In the genomic region with DNA sequence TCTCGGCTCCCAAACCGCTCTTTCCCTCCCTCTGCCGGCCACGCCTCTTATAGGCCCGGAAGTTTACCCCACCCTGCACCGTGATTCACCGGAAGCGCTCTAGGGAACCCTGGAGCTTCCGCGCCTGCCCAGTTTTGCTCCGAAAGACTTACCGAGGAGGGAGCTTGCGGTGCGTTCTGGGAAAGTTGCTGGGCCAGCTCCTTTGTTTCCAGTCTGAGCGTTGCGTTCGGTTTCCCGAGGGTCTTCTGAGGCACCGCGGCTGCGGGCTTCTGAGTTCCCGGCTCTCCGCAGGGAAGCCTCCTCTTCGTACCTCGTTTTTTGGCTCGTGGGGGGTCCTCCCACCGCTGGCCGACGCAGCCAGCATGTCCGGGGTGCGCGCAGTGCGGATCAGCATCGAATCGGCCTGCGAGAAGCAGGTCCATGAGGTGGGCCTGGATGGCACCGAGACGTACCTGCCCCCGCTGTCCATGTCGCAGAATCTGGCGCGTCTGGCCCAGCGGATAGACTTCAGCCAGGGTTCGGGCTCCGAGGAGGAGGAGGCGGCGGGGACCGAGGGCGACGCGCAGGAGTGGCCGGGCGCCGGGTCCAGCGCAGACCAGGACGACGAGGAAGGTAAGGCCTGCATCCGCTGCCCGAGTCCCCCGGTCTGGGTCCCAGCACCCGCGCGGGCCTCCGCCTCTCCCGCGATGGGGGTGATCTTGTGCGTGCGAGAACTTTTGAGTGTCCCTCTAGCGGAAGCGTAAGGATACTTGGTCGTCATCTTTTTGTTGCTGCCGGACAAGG, we compare ENCODE assay signal across 8 cellular contexts. TPM values are rescaled to one million over a fixed set of nuclear protein-coding genes. Genes with fewer than 3 reads are reported as not detected.
DNase-seq lines count a peak whose midpoint lies in the region; ATAC-seq and TF ChIP-seq lines count a peak whose summit lies in the region.

MED17 (plus strand) TSS at position 131 of the 783 bp plus-strand sequence; CDS start at position 363, 232 bp downstream.

- peak; percentile 41 to 57 (median 53) for TF ChIP-seq CTCF in uterus (IDR thresholded peaks at IDR 0.05)

- H3K27me3 ChIP-seq in right cardiac atrium (ENCODE audit: control insufficient read depth, insufficient read depth) (no peaks in the 10 kb centered on the region), uterus (no peaks in the 10 kb centered on the region)

- ATAC-seq in GM18499 (IDR thresholded peaks at IDR 0.05; ENCODE audit: insufficient read depth, unreplicated experiment): peak; percentile 86
- ATAC-seq in HG02943 (IDR thresholded peaks at IDR 0.05; ENCODE audit: low read depth, unreplicated experiment): peak; percentile 98
- peak; percentile 100 for ATAC-seq in right cardiac atrium

- H3K4me1 ChIP-seq in right cardiac atrium (ENCODE audit: control insufficient read depth, insufficient read depth, low read length) (peaks cover 2% of the 10 kb centered on the region), uterus (peaks cover 8 to 10% of the 10 kb centered on the region in 2 donors)

- DNase-seq in NCI-H187 (lab: John Stamatoyannopoulos, UW): peak; percentile 86
- peak; percentile 48 to 96 (median 91) for DNase-seq in anterior cingulate cortex (lab: John Stamatoyannopoulos, UW)
- DNase-seq in right cardiac atrium: peak; percentile 94 to 96 (median 95)
- DNase-seq in pulmonary artery endothelial cell (ENCODE audit: low read depth, low spot score): peak; percentile 83
- DNase-seq in uterus: peak; percentile 90 to 92

- H3K4me3 ChIP-seq in right cardiac atrium (ENCODE audit: low read length) (peak within 1 kb of the TSS; percentile 68), uterus (peak within 1 kb of the TSS; percentile 87 to 93)

- TF ChIP-seq POLR2A in uterus (IDR thresholded peaks at IDR 0.05): peak; percentile 80 to 88

- H3K27ac ChIP-seq in right cardiac atrium (ENCODE audit: low read length): peak within 1 kb of the TSS; percentile 92
- H3K27ac ChIP-seq in uterus: peak within 1 kb of the TSS; percentile 80 to 94

- H3K9me3 ChIP-seq in right cardiac atrium (ENCODE audit: control insufficient read depth, low read length): no peaks in the 10 kb centered on the region
- H3K9me3 ChIP-seq in uterus: no peaks in the 10 kb centered on the region

- intact Hi-C loops in T-helper 2 cell treated with Interferon-gamma antibody and Interleukin-4, amounts not matched to agents 100 ng/mL and 5 ng/mL, for 36 hours (cut with micrococcal nuclease): loop anchor here (1.0 to 5.0 kb wide), 7 partner anchors 43 to 710 kb away; partner anchors contain the start of genes C11orf54, CEP295, PANX1 and SLC36A4
- intact Hi-C loops in right cardiac atrium (cut with DNase I) (loop anchor here in 1 of 4 donors (2.0 kb wide), 1 partner anchor 44 kb away; the partner anchor contains the start of genes C11orf54 and TAF1D), uterus (cut with DNase I; ENCODE audit: low total_unique reads) (no loop called here)

- H3K36me3 ChIP-seq in uterus: no peaks in the 10 kb centered on the region

- WGBS in right cardiac atrium: under 1% methylated on average over 72 of the region's 72 CpGs

RNA-seq across cellular contexts. Expression of gene MED17, which starts in this region (rescaled TPM):
- 44.6 and 48.7 TPM in 2 replicates for total RNA-seq in T-helper 2 cell treated with Interferon-gamma antibody and Interleukin-4, amounts not matched to agents 100 ng/mL and 5 ng/mL, for 36 hours
- total RNA-seq in right cardiac atrium (10 to 100 TPM; 19.8 to 25.1 (median 22.8) TPM), pulmonary artery endothelial cell (24.8 and 27.0 TPM in 2 replicates), uterus (10 to 100 TPM; 35.1 to 64.8 (median 56.4) TPM)
- 14.7 TPM for polyA plus RNA-seq in right cardiac atrium

Comparison
In these comparisons a context has a peak if more than half of its experiments do, and no peak if none do; other contexts are left out.
1. Peak in every context shown above with its lines: DNase-seq, ATAC-seq, H3K4me3 ChIP-seq and H3K27ac ChIP-seq.